1 cellular context compared by ENCODE assay signal in the genomic region with DNA sequence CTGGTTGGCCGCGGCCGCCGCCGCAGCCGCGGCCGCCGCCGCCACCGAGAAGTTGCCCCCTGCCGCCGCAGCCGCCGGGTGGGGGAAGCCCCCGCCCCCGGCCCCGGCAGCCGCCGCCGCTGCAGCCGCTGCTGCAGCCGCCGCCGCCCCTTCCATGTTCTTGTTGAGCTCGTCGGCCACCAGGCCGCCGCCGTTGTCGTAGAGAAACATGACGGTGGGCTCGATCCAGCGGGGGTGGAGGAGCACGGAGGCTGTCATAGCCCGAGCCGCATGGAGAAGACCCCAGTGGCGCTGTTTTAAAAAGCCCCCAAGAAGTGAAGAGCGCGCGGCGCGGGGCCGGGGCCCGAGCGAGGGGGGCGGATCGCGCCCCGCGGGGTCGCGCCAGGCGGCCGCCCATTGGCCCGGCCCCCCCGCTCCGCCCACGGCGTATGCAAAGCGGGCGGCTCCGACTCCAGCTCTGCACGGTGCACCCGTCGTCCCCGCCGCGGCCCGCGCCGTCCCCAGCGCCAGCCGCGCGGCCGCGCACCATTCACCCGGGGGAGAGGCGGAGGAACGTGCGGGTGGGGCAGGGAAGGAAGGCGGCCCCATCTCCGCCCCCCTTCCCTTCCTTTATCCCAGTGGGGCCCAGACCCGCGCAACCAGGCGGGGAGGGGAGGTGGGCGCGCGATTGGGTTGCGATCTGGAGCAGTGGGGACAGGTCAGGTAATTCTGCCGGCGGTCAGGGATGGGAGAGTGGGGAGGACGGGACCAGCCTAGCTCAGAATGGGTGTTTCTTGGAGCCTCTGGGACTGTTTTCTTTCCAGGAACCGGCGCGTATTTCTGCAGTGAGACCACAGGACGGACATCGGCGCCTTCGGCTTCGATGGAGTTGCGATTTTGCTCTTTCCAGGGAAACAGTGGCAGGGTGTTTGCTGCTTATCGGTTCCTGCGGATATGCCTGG.
A peak's percentile ranks its signal among the peaks of the same experiment; 100 is the strongest.
TF ChIP-seq lines count a peak whose summit lies in the region.

TSS of gene HOXA13 (minus strand) at position 272 of the 941 bp plus-strand sequence. CDS start at position 258, 14 bp downstream.

TF ChIP-seq in HepG2, 621 proteins besides CTCF, POLR2A, EP300 and RAD21 (continued from another document and continues in another):
- TF ChIP-seq CENPBD1 (CRISPR knock-in tag; IDR thresholded peaks at IDR 0.05; ENCODE audit: borderline replicate concordance, low read depth) (no peak), ZNF724P (CRISPR knock-in tag; IDR thresholded peaks at IDR 0.05; ENCODE audit: borderline replicate concordance) (no peak), ZNF343 (CRISPR knock-in tag; IDR thresholded peaks at IDR 0.05) (no peak), NRL (CRISPR knock-in tag; IDR thresholded peaks at IDR 0.05; ENCODE audit: borderline replicate concordance) (peak; percentile 19; the same call in 1 of the 2 replicates), ZHX2 (IDR thresholded peaks at IDR 0.05; ENCODE audit: low read depth) (no peak), ZHX2 (CRISPR knock-in tag; IDR thresholded peaks at IDR 0.05; ENCODE audit: borderline replicate concordance) (no peak), CHD4 (IDR thresholded peaks at IDR 0.05; ENCODE audit: borderline replicate concordance, low read length) (no peak), ZNF563 (CRISPR knock-in tag; IDR thresholded peaks at IDR 0.05) (no peak), ZNF777 (CRISPR knock-in tag; IDR thresholded peaks at IDR 0.05) (peak; percentile 76; the same call in 1 of the 2 replicates), THAP11 (CRISPR knock-in tag; IDR thresholded peaks at IDR 0.05) (no peak), SNAPC5 (CRISPR knock-in tag; IDR thresholded peaks at IDR 0.05; ENCODE audit: borderline replicate concordance) (no peak), ZNF766 (CRISPR knock-in tag; IDR thresholded peaks at IDR 0.05; ENCODE audit: borderline replicate concordance) (no peak), DMAP1 (CRISPR knock-in tag; IDR thresholded peaks at IDR 0.05) (no peak), CC2D1A (CRISPR knock-in tag; IDR thresholded peaks at IDR 0.05) (no peak), SOX13 (IDR thresholded peaks at IDR 0.05) (no peak), SOX13 (CRISPR knock-in tag; conservative IDR thresholded peaks at IDR 0.05 in 1 of 2, IDR thresholded peaks at IDR 0.05 in 1 of 2) (no peak), GLI4 (CRISPR knock-in tag; IDR thresholded peaks at IDR 0.05; ENCODE audit: borderline replicate concordance) (no peak), ZNF619 (CRISPR knock-in tag; IDR thresholded peaks at IDR 0.05) (no peak), ZBTB14 (CRISPR knock-in tag; IDR thresholded peaks at IDR 0.05) (peak; percentile 36; the same call in 1 of the 2 replicates), U2AF2 (IDR thresholded peaks at IDR 0.05; ENCODE audit: low read depth, low read length) (no peak), MYC (CRISPR knock-in tag; IDR thresholded peaks at IDR 0.05; ENCODE audit: borderline replicate concordance) (0 out of 2 replicates have a peak, but pooled peaks have one; percentile 25), ISL2 (CRISPR knock-in tag; IDR thresholded peaks at IDR 0.05) (no peak), PHF21A (CRISPR knock-in tag; IDR thresholded peaks at IDR 0.05) (no peak), BCL6 (CRISPR knock-in tag; IDR thresholded peaks at IDR 0.05) (peak; percentile 73), RNF219 (CRISPR knock-in tag; IDR thresholded peaks at IDR 0.05) (no peak), SMC3 (IDR thresholded peaks at IDR 0.05; ENCODE audit: low read length) (no peak), NR2F6 (IDR thresholded peaks at IDR 0.05) (no peak), NR2F6 (CRISPR knock-in tag; IDR thresholded peaks at IDR 0.05) (no peak), MYPOP (CRISPR knock-in tag; IDR thresholded peaks at IDR 0.05) (0 out of 2 replicates have a peak, but pooled peaks have one; percentile 35), FIP1L1 (IDR thresholded peaks at IDR 0.05; ENCODE audit: borderline replicate concordance, insufficient read depth, low read depth, low read length) (no peak), NR2F2 (IDR thresholded peaks at IDR 0.05; ENCODE audit: borderline replicate concordance, low read depth) (no peak), ZNF713 (CRISPR knock-in tag; IDR thresholded peaks at IDR 0.05) (no peak), HDAC1 (CRISPR knock-in tag; IDR thresholded peaks at IDR 0.05) (peak; percentile 31; the same call in 1 of the 2 replicates), ZNF841 (CRISPR knock-in tag; IDR thresholded peaks at IDR 0.05; ENCODE audit: borderline replicate concordance) (no peak), CENPT (CRISPR knock-in tag; IDR thresholded peaks at IDR 0.05; ENCODE audit: low read depth) (no peak), GATA4 (IDR thresholded peaks at IDR 0.05; ENCODE audit: borderline replicate concordance, low read depth) (no peak), KAT7 (CRISPR knock-in tag; IDR thresholded peaks at IDR 0.05; ENCODE audit: borderline replicate concordance) (no peak), ZNF441 (CRISPR knock-in tag; IDR thresholded peaks at IDR 0.05; ENCODE audit: borderline replicate concordance) (no peak), ZBTB3 (CRISPR knock-in tag; IDR thresholded peaks at IDR 0.05; ENCODE audit: borderline replicate concordance, low read depth) (no peak), HNRNPK (IDR thresholded peaks at IDR 0.05; ENCODE audit: low read depth, low read length, poor library complexity, severe bottlenecking) (peak; percentile 27), THRA (CRISPR knock-in tag; IDR thresholded peaks at IDR 0.05; ENCODE audit: borderline replicate concordance) (no peak), HNRNPLL (IDR thresholded peaks at IDR 0.05; ENCODE audit: low read depth, low read length, poor library complexity, severe bottlenecking) (peak; percentile 82), ZNF572 (CRISPR knock-in tag; IDR thresholded peaks at IDR 0.05) (no peak), SP140L (CRISPR knock-in tag; IDR thresholded peaks at IDR 0.05; ENCODE audit: borderline replicate concordance) (no peak), SAP130 (CRISPR knock-in tag; IDR thresholded peaks at IDR 0.05; ENCODE audit: low read depth) (peak; percentile 17; the same call in 1 of the 2 replicates), YY1 (IDR thresholded peaks at IDR 0.05; ENCODE audit: insufficient read depth, insufficient replicate concordance, low read depth, low read length) (no peak), TCF7 (IDR thresholded peaks at IDR 0.05; ENCODE audit: low read depth) (no peak), ZNF547 (CRISPR knock-in tag; IDR thresholded peaks at IDR 0.05) (no peak), MAX (IDR thresholded peaks at IDR 0.05) (peak; percentile 45; the same call in 1 of the 2 replicates), ZNF292 (CRISPR knock-in tag; IDR thresholded peaks at IDR 0.05; ENCODE audit: borderline replicate concordance, low read depth) (no peak), ZFP36 (IDR thresholded peaks at IDR 0.05; ENCODE audit: borderline replicate concordance, low read depth, low read length, partially characterized antibody) (no peak), SIN3A (IDR thresholded peaks at IDR 0.05; ENCODE audit: borderline replicate concordance, low read depth, low read length) (no peak), ZNF564 (CRISPR knock-in tag; IDR thresholded peaks at IDR 0.05) (no peak)
- TF ChIP-seq, protein P1, sequence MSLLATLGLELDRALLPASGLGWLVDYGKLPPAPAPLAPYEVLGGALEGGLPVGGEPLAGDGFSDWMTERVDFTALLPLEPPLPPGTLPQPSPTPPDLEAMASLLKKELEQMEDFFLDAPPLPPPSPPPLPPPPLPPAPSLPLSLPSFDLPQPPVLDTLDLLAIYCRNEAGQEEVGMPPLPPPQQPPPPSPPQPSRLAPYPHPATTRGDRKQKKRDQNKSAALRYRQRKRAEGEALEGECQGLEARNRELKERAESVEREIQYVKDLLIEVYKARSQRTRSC (CRISPR knock-in tag; IDR thresholded peaks at IDR 0.05; ENCODE audit: low read depth) = no peak
- TF ChIP-seq, protein P2, sequence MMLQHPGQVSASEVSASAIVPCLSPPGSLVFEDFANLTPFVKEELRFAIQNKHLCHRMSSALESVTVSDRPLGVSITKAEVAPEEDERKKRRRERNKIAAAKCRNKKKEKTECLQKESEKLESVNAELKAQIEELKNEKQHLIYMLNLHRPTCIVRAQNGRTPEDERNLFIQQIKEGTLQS (CRISPR knock-in tag; IDR thresholded peaks at IDR 0.05) = no peak
